In genomic region chr2:179272406-179273192, GRCh38 we compare ENCODE assay signal across 9 cellular contexts. TPM values are rescaled to one million over a fixed set of nuclear protein-coding genes. Genes with fewer than 3 reads are reported as not detected.
DNase-seq lines count a peak whose midpoint lies in the region; ATAC-seq, FAIRE-seq and TF ChIP-seq lines count a peak whose summit lies in the region.
"Had no signal": no experiment of that assay in that cellular context is flagged by ENCODE, and none has a peak within 500 bp of the region (broad histone marks: within the 10 kb centered on the region; RNA-seq: fewer than 3 reads in every experiment).

No MANE protein-coding gene starts in this region.

- CTCF ChIA-PET in mammary epithelial cell (lab: Charles Lee; ENCODE audit: low non-redundant PET) (interaction anchor here (0.6 kb wide), 1 partner anchor 215 kb away, joined by 5 read pairs; no protein-coding TSS in a partner anchor), HepG2 (lab: Yijun Ruan, JAX; ENCODE audit: low intra/inter-chr PET ratio, low total read pairs) (no interaction called here)

- no peak for TF ChIP-seq RAD21 in HepG2 (CRISPR knock-in tag; IDR thresholded peaks at IDR 0.05)

- H3K27ac ChIP-seq in mammary epithelial cell (ENCODE audit: insufficient read depth, low read depth, low read length) (peak overlapping the region; percentile 70), HepG2 (ENCODE audit: extremely low read length, insufficient read depth, low read length) (peak overlapping the region; percentile 93), tibial nerve (peak overlapping the region; percentile 50 to 90 (median 79))

- intact Hi-C loops in mammary epithelial cell (cut with micrococcal nuclease) (no loop called here), HepG2 (cut with micrococcal nuclease; ENCODE audit: unreplicated experiment) (loop anchor here (5.0 kb wide), 1 partner anchor 270 kb away; no protein-coding TSS in a partner anchor)

- TF ChIP-seq POLR2A in HepG2 (IDR thresholded peaks at IDR 0.05; ENCODE audit: insufficient read depth in 1 of 2, low read depth in 2 of 2, low read length in 2 of 2) (no peak), tibial nerve (IDR thresholded peaks at IDR 0.05) (no peak)

- BruUV-seq in mammary epithelial cell (replicated peaks; lab: Mats Ljungman, UMichigan) (no TSS peak), HepG2 (replicated peaks; lab: Mats Ljungman, UMichigan) (TSS peak; percentile 96)

- no peaks in the 10 kb centered on the region for H4K20me1 ChIP-seq in mammary epithelial cell (ENCODE audit: insufficient read depth, low read length)
- H4K20me1 ChIP-seq in HepG2 (ENCODE audit: insufficient read depth, low read length) = no peaks in the 10 kb centered on the region

- H3K27me3 ChIP-seq in mammary epithelial cell (ENCODE audit: insufficient read depth, low read length) (no peaks in the 10 kb centered on the region), HepG2 (ENCODE audit: control insufficient read depth in 1 of 2, insufficient read depth in 2 of 2, low read length in 2 of 2) (no peaks in the 10 kb centered on the region), tibial nerve (no peaks in the 10 kb centered on the region)

- H3K4me2 ChIP-seq in mammary epithelial cell (ENCODE audit: insufficient read depth, low read depth, low read length) (peak overlapping the region; percentile 66), HepG2 (ENCODE audit: low read depth, low read length) (peak overlapping the region; percentile 81)

- no peaks in the 10 kb centered on the region for H3K36me3 ChIP-seq in mammary epithelial cell (ENCODE audit: insufficient read depth, low read length)
- H3K36me3 ChIP-seq in HepG2 (replicated peaks in 1 of 2; ENCODE audit: control insufficient read depth in 1 of 2, insufficient read depth in 2 of 2, low read length in 2 of 2) = no peaks in the 10 kb centered on the region
- H3K36me3 ChIP-seq in tibial nerve = no peaks in the 10 kb centered on the region

- H3K9ac ChIP-seq in mammary epithelial cell (ENCODE audit: insufficient read depth, low read length) = peak overlapping the region; percentile 16
- peak overlapping the region; percentile 71 for H3K9ac ChIP-seq in HepG2 (ENCODE audit: insufficient read depth, low read depth, low read length)

- POLR2A ChIA-PET in HepG2 (lab: Yijun Ruan, JAX) = interaction anchor here (0.7 to 3.8 kb wide), 16 partner anchors 8 to 271 kb away, joined by 3 to 53 read pairs (median 4); partner anchors contain the start of gene SESTD1

- peak; percentile 84 for ATAC-seq in HepG2
- ATAC-seq in HG03342 (IDR thresholded peaks at IDR 0.05; ENCODE audit: unreplicated experiment) = no peak
- ATAC-seq in HG03442 (IDR thresholded peaks at IDR 0.05; ENCODE audit: unreplicated experiment) = no peak

- dilution Hi-C loops in mammary epithelial cell (cut with HindIII; ENCODE audit: low sequenced_read_pairs) = no loop called here

- TF ChIP-seq EP300 in HepG2 (IDR thresholded peaks at IDR 0.05; ENCODE audit: low read depth in 2 of 2, low read length in 2 of 2) = peak in 1 of 2 experiments; percentile 96; a peak in 2 of 4 replicates
- TF ChIP-seq EP300 in HepG2 (CRISPR knock-in tag; IDR thresholded peaks at IDR 0.05; ENCODE audit: borderline replicate concordance) = peak; percentile 88
- TF ChIP-seq EP300 in tibial nerve (IDR thresholded peaks at IDR 0.05) = peak in 1 of 2 donors; percentile 72

- H3K79me2 ChIP-seq in mammary epithelial cell (ENCODE audit: insufficient read depth, low read length) (no peaks in the 10 kb centered on the region), HepG2 (ENCODE audit: insufficient read depth, low read length) (no peaks in the 10 kb centered on the region)

- peak; percentile 56 for FAIRE-seq in HepG2 (lab: Jason Lieb, UNC)

- 3% methylated on average over 5 of the region's 5 CpGs for WGBS in mammary epithelial cell (ENCODE audit: low coverage, missing lambda C conversion rate)
- 12% methylated on average over 5 of the region's 5 CpGs for WGBS in HepG2 (ENCODE audit: low lambda C conversion rate)
- 25 to 32% methylated on average over 5 of the region's 5 CpGs for WGBS in tibial nerve, 2 donors

- DNase-seq in NCI-H1092 treated with DMSO at 0.1 percent for 48 hours (lab: John Stamatoyannopoulos, UW) (peak; percentile 61), mammary epithelial cell (peak; percentile 62), HepG2 (ENCODE audit: low spot score) (peak; percentile 96), tibial nerve (ENCODE audit: low spot score in 2 of 2) (no peak), T-helper 2 cell (no peak), CD1c-positive myeloid dendritic cell (ENCODE audit: extremely low spot score) (no peak)
- DNase-seq: naive B cell had no signal

- peaks cover 46% of the 10 kb centered on the region for H3K4me1 ChIP-seq in mammary epithelial cell (ENCODE audit: insufficient read depth, low read length)
- H3K4me1 ChIP-seq in HepG2 (ENCODE audit: insufficient read depth, low read length) = peaks cover 90% of the 10 kb centered on the region
- H3K4me1 ChIP-seq in tibial nerve = peaks cover 0 to 65% (median 38%) of the 10 kb centered on the region in 4 donors

- H3K9me3 ChIP-seq in mammary epithelial cell (replicated peaks; ENCODE audit: insufficient read depth, low read length) (no peaks in the 10 kb centered on the region), HepG2 (ENCODE audit: low read length) (no peaks in the 10 kb centered on the region), tibial nerve (no peaks in the 10 kb centered on the region)

- in situ Hi-C loops in mammary epithelial cell (cut with MboI; ENCODE audit: low sequenced_read_pairs in 2 of 2) = no loop called here
- in situ Hi-C loops in HepG2 (cut with HindIII; ENCODE audit: extremely low pct_ligation_motif_present, low pct_unique_long_range_greater_than_20kb) = loop anchor here (5.0 kb wide), 1 partner anchor 270 kb away; no protein-coding TSS in a partner anchor

- H3K4me3 ChIP-seq in mammary epithelial cell (replicated peaks in 1 of 3; ENCODE audit: insufficient read depth in 1 of 3, low read depth in 2 of 3, low read length in 3 of 3) (peak overlapping the region in 1 of 3 experiments; percentile 28), HepG2 (replicated peaks in 1 of 3; ENCODE audit: insufficient read depth in 1 of 3, low read depth in 2 of 3, low read length in 3 of 3) (peak overlapping the region; percentile 9 to 52 (median 52); a peak in 4 of 6 replicates), tibial nerve (no peak overlapping the region)

- H2AFZ ChIP-seq in mammary epithelial cell (ENCODE audit: low read depth, low read length) (peak overlapping the region; percentile 85), HepG2 (ENCODE audit: low read length) (no peak overlapping the region)

- TF ChIP-seq CTCF in mammary epithelial cell (conservative IDR thresholded peaks at IDR 0.05 in 1 of 2, IDR thresholded peaks at IDR 0.05 in 1 of 2; ENCODE audit: extremely low read depth in 1 of 2, insufficient read depth in 1 of 2, low read depth in 1 of 2, low read length in 2 of 2) (no peak), HepG2 (CRISPR knock-in tag; IDR thresholded peaks at IDR 0.05) (no peak), tibial nerve (IDR thresholded peaks at IDR 0.05) (no peak)

TF ChIP-seq in HepG2, 621 proteins besides CTCF, POLR2A, EP300 and RAD21 (continues in another document):
- TF ChIP-seq ZNF644 (CRISPR knock-in tag; IDR thresholded peaks at IDR 0.05; ENCODE audit: low read depth) = peak; percentile 5; the same call in 1 of the 2 replicates
- peak; percentile 93 for TF ChIP-seq NCOA2 (CRISPR knock-in tag; IDR thresholded peaks at IDR 0.05)
- TF ChIP-seq ZNF484 (CRISPR knock-in tag; IDR thresholded peaks at IDR 0.05; ENCODE audit: borderline replicate concordance, low read depth) = no peak
- no peak for TF ChIP-seq KAT2B (IDR thresholded peaks at IDR 0.05; ENCODE audit: borderline replicate concordance, low read depth, low read length)
- TF ChIP-seq HNRNPLL (IDR thresholded peaks at IDR 0.05; ENCODE audit: low read depth, low read length, poor library complexity, severe bottlenecking) = no peak
- peak; percentile 99 for TF ChIP-seq TFE3 (CRISPR knock-in tag; IDR thresholded peaks at IDR 0.05)

RNA-seq across cellular contexts. Expression of gene SESTD1, which starts 8.0 kb away (rescaled TPM):
- 10 to 100 TPM; 20.7 to 32.1 TPM for total RNA-seq in mammary epithelial cell
- 24.6 TPM for polyA plus RNA-seq in mammary epithelial cell
- 65.0 TPM for polyA minus RNA-seq in mammary epithelial cell
- total RNA-seq in HepG2 (2016; rRNA removed; fragmentation: Illumina TruSeq; extraction: Trizol) = 74.4 and 105 TPM in 2 replicates
- total RNA-seq in HepG2 (2016; cell fraction: cytosol; rRNA removed; fragmentation: Illumina TruSeq; extraction: Trizol; ENCODE audit: low read depth) = 58.3 and 66.2 TPM in 2 replicates
- total RNA-seq in HepG2 (2016; cell fraction: insoluble cytoplasmic fraction; rRNA removed; fragmentation: Illumina TruSeq; extraction: Trizol) = 71.8 and 93.5 TPM in 2 replicates
- total RNA-seq in HepG2 (2016; cell fraction: membrane; rRNA removed; fragmentation: Illumina TruSeq; extraction: Trizol) = 84.1 and 90.5 TPM in 2 replicates
- 67.8 and 69.5 TPM in 2 replicates for total RNA-seq in HepG2 (2016; cell fraction: nucleus; rRNA removed; fragmentation: Illumina TruSeq; extraction: Trizol)
- 69.3 and 101 TPM in 2 replicates for polyA plus RNA-seq in HepG2 (2011; rRNA removed)
- polyA plus RNA-seq in HepG2 (2011; cell fraction: cytosol; rRNA removed) = 44.4 and 49.6 TPM in 2 replicates
- polyA plus RNA-seq in HepG2 (2011; cell fraction: nucleus; rRNA removed) = 48.2 and 49.5 TPM in 2 replicates
- polyA plus RNA-seq in HepG2 (2012) = 109 and 119 TPM in 2 replicates
- 25.4 and 25.6 TPM in 2 replicates for polyA plus RNA-seq in HepG2 (2016; cell fraction: cytosol; fragmentation: Illumina TruSeq; extraction: Trizol; ENCODE audit: low read depth)
- polyA plus RNA-seq in HepG2 (2016; cell fraction: insoluble cytoplasmic fraction; fragmentation: Illumina TruSeq; extraction: Trizol; ENCODE audit: low read depth) = 82.9 and 87.2 TPM in 2 replicates
- 48.8 and 51.0 TPM in 2 replicates for polyA plus RNA-seq in HepG2 (2016; cell fraction: membrane; fragmentation: Illumina TruSeq; extraction: Trizol; ENCODE audit: low read depth)
- polyA plus RNA-seq in HepG2 (2016; cell fraction: nucleus; fragmentation: Illumina TruSeq; extraction: Trizol; ENCODE audit: insufficient read depth, low read depth) = 66.2 and 71.0 TPM in 2 replicates
- polyA minus RNA-seq in HepG2 (2011; rRNA and poly(A)+ RNA removed; ENCODE audit: low replicate concordance) = 13.2 and 38.6 TPM in 2 replicates
- 71.8 and 102 TPM in 2 replicates for polyA minus RNA-seq in HepG2 (2011; cell fraction: cytosol; rRNA and poly(A)+ RNA removed)
- 247 and 269 TPM in 2 replicates for polyA minus RNA-seq in HepG2 (2011; cell fraction: nucleus; rRNA and poly(A)+ RNA removed)
- total RNA-seq in tibial nerve = 10 to 100 TPM; 62.1 to 82.4 (median 73.1) TPM

Comparison
In these comparisons a context has a peak if more than half of its experiments do, and no peak if none do; other contexts are left out.
1. DNase-seq: peak in NCI-H1092 treated with DMSO at 0.1 percent for 48 hours (single experiment), mammary epithelial cell (single experiment) and HepG2 (single experiment); none in tibial nerve (0 of 2), T-helper 2 cell (0 of 5) and CD1c-positive myeloid dendritic cell (single experiment).
2. H3K4me3 ChIP-seq: peak in HepG2 (3 of 3); none in tibial nerve (0 of 4).
3. Peak in every context shown above with its lines, with median percentiles within 50 percentile points of each other: H3K27ac ChIP-seq.